Comparison of ENCODE assay signal across 26 cellular contexts in genomic region chr2:163593941-163594340, GRCh38.
DNase-seq lines count a peak whose midpoint lies in the region; ATAC-seq and TF ChIP-seq lines count a peak whose summit lies in the region.
"Had no signal": no experiment of that assay in that cellular context is flagged by ENCODE, and none has a peak within 500 bp of the region (broad histone marks: within the 10 kb centered on the region; RNA-seq: fewer than 3 reads in every experiment).

No MANE protein-coding gene starts in this region.

- no peaks in the 10 kb centered on the region for H3K27me3 Mint-ChIP-seq in H9 (ENCODE audit: low read depth)
- H3K27me3 Mint-ChIP-seq in osteocyte (ENCODE audit: unreplicated experiment), result no peaks in the 10 kb centered on the region
- H3K27me3 Mint-ChIP-seq: stimulated activated memory B cell treated with anti-CD40 and anti-IgM and Interleukin-4, amounts not matched to agents 10 μg/mL and 1 μg/mL and 100 μg/mL, for 72 hours had no signal

- H3K4me3 Mint-ChIP-seq in H9 (no peak overlapping the region), osteocyte (ENCODE audit: unreplicated experiment) (no peak overlapping the region)
- H3K4me3 Mint-ChIP-seq: activated naive CD4-positive, alpha-beta T cell treated with anti-CD3 and anti-CD28 coated beads for 36 hours; mesothelial cell of epicardium; stimulated activated memory B cell treated with anti-CD40 and anti-IgM and Interleukin-4, amounts not matched to agents 10 μg/mL and 1 μg/mL and 100 μg/mL, for 72 hours; T-helper 1 cell treated with Interleukin-12 subunit alpha and Interleukin-12 subunit beta and Interleukin-4 antibody, amounts not matched to agents 30 μg/mL and 1 μg/mL, for 36 hours had no signal

- peak overlapping the region; percentile 9; the same call in 1 of the 2 replicates for H3K4me3 ChIP-seq in SK-N-MC
- H3K4me3 ChIP-seq in neural cell (ENCODE audit: low read length), result peak overlapping the region; percentile 43
- H3K4me3 ChIP-seq: adrenal gland; BLaER1 treated with 17β-estradiol and CSF1 and Interleukin-3, amounts not matched to agents 10 nM and 100 nM; SJSA1 had no signal

- H3K4me2 ChIP-seq in H9 (ENCODE audit: insufficient read depth, insufficient read length, low read length) (no peak overlapping the region), neural cell (ENCODE audit: low read length) (peak overlapping the region; percentile 10)
- H3K4me2 ChIP-seq: BLaER1 treated with 17β-estradiol and CSF1 and Interleukin-3, amounts not matched to agents 10 nM and 100 nM had no signal

- peaks cover 35 to 40% of the 10 kb centered on the region in 2 experiments for H3K4me1 Mint-ChIP-seq in H9
- peaks cover 34% of the 10 kb centered on the region for H3K4me1 Mint-ChIP-seq in osteocyte (ENCODE audit: unreplicated experiment)
- H3K4me1 Mint-ChIP-seq: stimulated activated memory B cell treated with anti-CD40 and anti-IgM and Interleukin-4, amounts not matched to agents 10 μg/mL and 1 μg/mL and 100 μg/mL, for 72 hours had no signal

- no peak for ATAC-seq in HG02642 (IDR thresholded peaks at IDR 0.05; ENCODE audit: poor library complexity, unreplicated experiment)
- ATAC-seq: HCT116; stimulated activated memory B cell treated with anti-CD40 and anti-IgM and Interleukin-4, amounts not matched to agents 10 μg/mL and 1 μg/mL and 100 μg/mL, for 72 hours had no signal

- no peak overlapping the region for H2AFZ ChIP-seq in H9 (ENCODE audit: low read length)
- no peak overlapping the region for H2AFZ ChIP-seq in neural cell (ENCODE audit: low read depth, low read length)

- DNase-seq in NCI-H1105 treated with DMSO at 0.1 percent for 48 hours (lab: John Stamatoyannopoulos, UW) (peak; percentile 5), NCI-H1105 (lab: John Stamatoyannopoulos, UW) (no peak), H9 (no peak), SK-N-MC (ENCODE audit: low read depth, low spot score) (no peak), osteocyte (ENCODE audit: extremely low spot score, unreplicated experiment) (no peak), NCI-H1048 (lab: John Stamatoyannopoulos, UW) (no peak)
- DNase-seq: activated CD4-positive, alpha-beta T cell treated with anti-CD3 and anti-CD28 coated beads, Interleukin-2, amount 50 U/mL, for 4 hours; activated naive CD4-positive, alpha-beta T cell treated with anti-CD3 and anti-CD28 coated beads for 36 hours; adrenal gland; brain microvascular endothelial cell; DMS53; Kasumi-1; NCI-H187; NCI-H774; RPMI8226; substantia nigra; trophoblast cell had no signal

- H3K27ac Mint-ChIP-seq in H9, result peak overlapping the region; percentile 5 to 26 (median 23); a peak in 4 of 7 replicates
- no peak overlapping the region for H3K27ac Mint-ChIP-seq in osteocyte (ENCODE audit: unreplicated experiment)
- H3K27ac Mint-ChIP-seq: activated naive CD4-positive, alpha-beta T cell treated with anti-CD3 and anti-CD28 coated beads for 36 hours; mesothelial cell of epicardium; stimulated activated memory B cell treated with anti-CD40 and anti-IgM and Interleukin-4, amounts not matched to agents 10 μg/mL and 1 μg/mL and 100 μg/mL, for 72 hours; T-helper 1 cell treated with Interleukin-12 subunit alpha and Interleukin-12 subunit beta and Interleukin-4 antibody, amounts not matched to agents 30 μg/mL and 1 μg/mL, for 36 hours had no signal

- H3K79me2 ChIP-seq in H9 (ENCODE audit: insufficient read depth, low read length) (no peaks in the 10 kb centered on the region), neural cell (replicated peaks; ENCODE audit: insufficient read depth, low read length) (no peaks in the 10 kb centered on the region)

- H2BK120ac ChIP-seq in H9 (ENCODE audit: low read depth, low read length, poor library complexity, severe bottlenecking), result no peak overlapping the region

- no peak overlapping the region for H2BK20ac ChIP-seq in H9 (ENCODE audit: low read depth, low read length, poor library complexity, severe bottlenecking)

- H3K9me2 ChIP-seq in neural cell (ENCODE audit: insufficient read depth, low read length), result no peaks in the 10 kb centered on the region

- TF ChIP-seq CTCF in H9 (conservative IDR thresholded peaks at IDR 0.05), result no peak
- TF ChIP-seq CTCF in neural cell (IDR thresholded peaks at IDR 0.05; ENCODE audit: poor library complexity, severe bottlenecking), result no peak
- no peak for TF ChIP-seq CTCF in osteocyte (IDR thresholded peaks at IDR 0.05)

- no peak overlapping the region for H2BK15ac ChIP-seq in H9 (ENCODE audit: low read depth, low read length)

- H3K27me3 ChIP-seq in H9 (ENCODE audit: insufficient read depth, low read length) (no peaks in the 10 kb centered on the region), neural cell (ENCODE audit: insufficient read depth, low read depth, low read length) (no peaks in the 10 kb centered on the region)
- H3K27me3 ChIP-seq: adrenal gland; BLaER1 treated with 17β-estradiol and CSF1 and Interleukin-3, amounts not matched to agents 10 nM and 100 nM; brain microvascular endothelial cell; SJSA1 had no signal

- H3T11ph ChIP-seq in H9 (ENCODE audit: low read length), result no peak overlapping the region

- H3K56ac ChIP-seq in H9 (ENCODE audit: insufficient read length, low read depth, low read length), result no peak overlapping the region

- H3K9me3 ChIP-seq in H9 (ENCODE audit: control insufficient read depth, low read depth, low read length) (no peaks in the 10 kb centered on the region), SK-N-MC (ENCODE audit: low read depth, low read length) (no peaks in the 10 kb centered on the region), neural cell (ENCODE audit: low read length) (no peaks in the 10 kb centered on the region)
- H3K9me3 ChIP-seq: adrenal gland; BLaER1 treated with 17β-estradiol and CSF1 and Interleukin-3, amounts not matched to agents 10 nM and 100 nM; SJSA1 had no signal

- H4K91ac ChIP-seq in H9 (ENCODE audit: insufficient read length, low read depth, low read length), result no peak overlapping the region

- H2BK5ac ChIP-seq in H9 (ENCODE audit: insufficient read length, low read length), result no peak overlapping the region

- no peak for TF ChIP-seq RAD21 in neural cell (conservative IDR thresholded peaks at IDR 0.05)

- H4K8ac ChIP-seq in H9 (replicated peaks; ENCODE audit: insufficient read length, low read depth, low read length), result no peak overlapping the region

- no peak overlapping the region for H3K4ac ChIP-seq in H9 (ENCODE audit: low read depth, low read length)

- no CpG with 5 or more reads among the region's 5 CpGs for WGBS in H9 (ENCODE audit: extremely low coverage, insufficient read length, low lambda C conversion rate)

- H3K14ac ChIP-seq in H9 (ENCODE audit: insufficient read depth, low read length), result no peak overlapping the region

- no peak overlapping the region for H4K5ac ChIP-seq in H9 (ENCODE audit: insufficient read length, low read depth, low read length)

- H2AK5ac ChIP-seq in H9 (ENCODE audit: insufficient read length, low read length), result no peak overlapping the region

- no peaks in the 10 kb centered on the region for H3K9me3 Mint-ChIP-seq in H9
- H3K9me3 Mint-ChIP-seq in osteocyte (ENCODE audit: unreplicated experiment), result peaks cover 4% of the 10 kb centered on the region
- H3K9me3 Mint-ChIP-seq: mesothelial cell of epicardium; stimulated activated memory B cell treated with anti-CD40 and anti-IgM and Interleukin-4, amounts not matched to agents 10 μg/mL and 1 μg/mL and 100 μg/mL, for 72 hours; T-helper 1 cell treated with Interleukin-12 subunit alpha and Interleukin-12 subunit beta and Interleukin-4 antibody, amounts not matched to agents 30 μg/mL and 1 μg/mL, for 36 hours had no signal

- H3K9ac ChIP-seq in H9 (ENCODE audit: extremely low read depth, insufficient read length, low read length) (no peak overlapping the region), SK-N-MC (ENCODE audit: insufficient read length) (no peak overlapping the region), neural cell (ENCODE audit: low read length) (no peak overlapping the region)
- H3K9ac ChIP-seq: BLaER1 treated with 17β-estradiol and CSF1 and Interleukin-3, amounts not matched to agents 10 nM and 100 nM had no signal

- H3K23me2 ChIP-seq in H9 (ENCODE audit: insufficient read length, low read depth, low read length, poor library complexity, severe bottlenecking), result no peaks in the 10 kb centered on the region

- no peak for TF ChIP-seq EP300 in neural cell (conservative IDR thresholded peaks at IDR 0.05; ENCODE audit: poor library complexity, severe bottlenecking)

- no peaks in the 10 kb centered on the region for H4K20me1 ChIP-seq in H9 (ENCODE audit: control insufficient read depth, insufficient read depth, insufficient read length)
- no peaks in the 10 kb centered on the region for H4K20me1 ChIP-seq in neural cell (ENCODE audit: insufficient read depth)
- H4K20me1 ChIP-seq: BLaER1 treated with 17β-estradiol and CSF1 and Interleukin-3, amounts not matched to agents 10 nM and 100 nM had no signal

- H3K79me1 ChIP-seq in H9 (ENCODE audit: insufficient read depth, low read depth, low read length, poor library complexity, severe bottlenecking), result no peaks in the 10 kb centered on the region

- H3K18ac ChIP-seq in H9 (ENCODE audit: insufficient read length, low read depth, low read length), result no peak overlapping the region

- H3K23ac ChIP-seq in H9 (ENCODE audit: insufficient read length, low read depth, low read length), result no peak overlapping the region

- H3K4me1 ChIP-seq in H9 (ENCODE audit: insufficient read depth, low read length), result peaks cover 2% of the 10 kb centered on the region; the same call in 1 of the 2 replicates
- H3K4me1 ChIP-seq: adrenal gland; BLaER1 treated with 17β-estradiol and CSF1 and Interleukin-3, amounts not matched to agents 10 nM and 100 nM; SJSA1 had no signal

- H3K36me3 ChIP-seq in SK-N-MC (ENCODE audit: insufficient read depth, low read length), result no peaks in the 10 kb centered on the region
- H3K36me3 ChIP-seq in neural cell (ENCODE audit: insufficient read depth, low read length), result no peaks in the 10 kb centered on the region
- H3K36me3 ChIP-seq: adrenal gland; BLaER1 treated with 17β-estradiol and CSF1 and Interleukin-3, amounts not matched to agents 10 nM and 100 nM; brain microvascular endothelial cell; SJSA1 had no signal

- no peak overlapping the region for H2BK12ac ChIP-seq in H9 (ENCODE audit: insufficient read length, low read depth, low read length)

- H3F3A ChIP-seq in neural cell (ENCODE audit: insufficient read depth, low read length, poor library complexity, severe bottlenecking), result peaks cover 13% of the 10 kb centered on the region

- H3K27ac ChIP-seq in H9 (ENCODE audit: insufficient read length, low read depth, low read length), result no peak overlapping the region
- no peak overlapping the region for H3K27ac ChIP-seq in SK-N-MC
- no peak overlapping the region for H3K27ac ChIP-seq in neural cell (ENCODE audit: low read length)
- H3K27ac ChIP-seq: 22Rv1; adrenal gland; BLaER1 treated with 17β-estradiol and CSF1 and Interleukin-3, amounts not matched to agents 10 nM and 100 nM; brain microvascular endothelial cell; SJSA1 had no signal

- no peaks in the 10 kb centered on the region for H3K36me3 Mint-ChIP-seq in H9 (ENCODE audit: insufficient read depth in 1 of 3, low read depth in 3 of 3)
- no peaks in the 10 kb centered on the region for H3K36me3 Mint-ChIP-seq in osteocyte (ENCODE audit: unreplicated experiment)
- H3K36me3 Mint-ChIP-seq: mesothelial cell of epicardium; stimulated activated memory B cell treated with anti-CD40 and anti-IgM and Interleukin-4, amounts not matched to agents 10 μg/mL and 1 μg/mL and 100 μg/mL, for 72 hours had no signal

TF ChIP-seq in neural cell, 6 proteins besides CTCF, POLR2A, EP300 and RAD21 (continues in another document):
- no peak for TF ChIP-seq SMC3 (conservative IDR thresholded peaks at IDR 0.05; ENCODE audit: poor library complexity)
